8 cellular contexts compared by ENCODE assay signal in the genomic region with DNA sequence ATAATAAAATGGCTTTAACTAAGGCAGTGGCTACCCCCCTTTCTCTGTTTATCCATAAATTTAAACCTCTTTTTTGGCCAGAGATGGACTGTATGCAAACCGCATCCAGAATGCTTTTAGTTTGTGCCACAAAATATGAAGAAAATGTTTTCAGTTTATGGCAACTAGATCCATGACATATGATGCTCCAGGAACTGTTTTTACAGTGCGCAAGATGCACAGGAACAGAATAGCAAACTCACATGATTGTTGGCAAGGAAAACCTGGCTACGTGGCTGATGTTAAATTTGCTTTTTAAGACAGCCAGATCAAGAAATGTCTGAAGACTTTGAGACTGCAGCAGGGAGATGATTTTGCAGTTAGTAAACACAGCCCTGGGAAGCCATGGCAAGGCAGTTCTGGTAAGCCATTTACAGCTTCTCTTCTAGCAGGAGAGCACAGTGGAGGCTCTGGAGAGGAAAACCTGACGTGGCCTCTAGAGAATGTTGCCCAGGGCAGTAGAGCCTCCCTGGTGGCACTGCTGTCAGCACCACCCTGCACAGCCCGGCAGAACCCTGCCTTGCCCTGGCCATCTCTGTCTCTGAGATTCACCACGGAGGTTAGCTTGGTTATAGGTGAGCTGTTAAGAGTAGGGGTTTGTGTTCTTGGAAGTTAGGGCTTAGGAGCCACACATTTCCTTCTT.
DNase-seq lines count a peak whose midpoint lies in the region; TF ChIP-seq lines count a peak whose summit lies in the region.

No MANE protein-coding gene starts in this region.

- H3K9me3 ChIP-seq in Loucy (ENCODE audit: insufficient read depth, low read depth, low read length), result no peaks in the 10 kb centered on the region
- H3K9me3 ChIP-seq in testis, result no peaks in the 10 kb centered on the region

- peaks cover 97% of the 10 kb centered on the region for H3K79me2 ChIP-seq in Loucy (ENCODE audit: insufficient read depth, low read length)

- WGBS in testis, 2 donors, result 51 to 55% methylated on average over 6 of the region's 6 CpGs

- H3K4me3 ChIP-seq in Loucy (ENCODE audit: low read length, poor library complexity, severe bottlenecking) (peak overlapping the region; percentile 63), kidney epithelial cell (ENCODE audit: low read depth, low read length) (no peak overlapping the region), testis (peak overlapping the region; percentile 6 to 14)

- no peak for TF ChIP-seq CTCF in Loucy (conservative IDR thresholded peaks at IDR 0.05; ENCODE audit: low read length)
- no peak for TF ChIP-seq CTCF in kidney epithelial cell (IDR thresholded peaks at IDR 0.05; ENCODE audit: insufficient read depth, low read length, poor library complexity, severe bottlenecking)
- TF ChIP-seq CTCF in testis (IDR thresholded peaks at IDR 0.05), result no peak

- H3K4me1 ChIP-seq in Loucy (ENCODE audit: insufficient read depth, low read length, poor library complexity, severe bottlenecking), result peaks cover 28% of the 10 kb centered on the region
- H3K4me1 ChIP-seq in testis, result peaks cover 6% of the 10 kb centered on the region

- H3K27me3 ChIP-seq in Loucy (ENCODE audit: insufficient read depth, low read length, poor library complexity, severe bottlenecking) (no peaks in the 10 kb centered on the region), kidney epithelial cell (ENCODE audit: control insufficient read depth, insufficient read depth, low read length) (no peaks in the 10 kb centered on the region), testis (no peaks in the 10 kb centered on the region)

- no peak for TF ChIP-seq POLR2A in testis (IDR thresholded peaks at IDR 0.05)

- H3K4me2 ChIP-seq in Loucy (ENCODE audit: low read depth, low read length, poor library complexity, severe bottlenecking), result peak overlapping the region; percentile 80

- no peaks in the 10 kb centered on the region for H3K9me2 ChIP-seq in Loucy (replicated peaks; ENCODE audit: low read depth, low read length)

- no peak overlapping the region for H2AFZ ChIP-seq in Loucy (ENCODE audit: low read length)

- intact Hi-C loops in testis (cut with DNase I; ENCODE audit: low total_unique reads), result no loop called here

- no peaks in the 10 kb centered on the region for H3K36me3 ChIP-seq in Loucy (ENCODE audit: insufficient read depth, low read length)
- H3K36me3 ChIP-seq in kidney epithelial cell (ENCODE audit: control insufficient read depth, insufficient read depth, low read length), result no peaks in the 10 kb centered on the region
- H3K36me3 ChIP-seq in testis (ENCODE audit: low read depth, missing control alignments), result no peaks in the 10 kb centered on the region

- H3F3A ChIP-seq in Loucy (ENCODE audit: low read depth), result no peaks in the 10 kb centered on the region

- H3K27ac ChIP-seq in testis, result peak overlapping the region; percentile 6 to 22

- DNase-seq in A172 (ENCODE audit: low spot score) (peak; percentile 34), amniotic epithelial cell (ENCODE audit: low read depth) (peak; percentile 23), kidney epithelial cell (ENCODE audit: low read depth) (peak; percentile 1), testis (peak; percentile 26), NCI-H510A (lab: John Stamatoyannopoulos, UW) (no peak), NK-92 (lab: John Stamatoyannopoulos, UW; ENCODE audit: unreplicated experiment) (no peak), ecto neural progenitor cell (ENCODE audit: low spot score) (no peak)

- peaks cover 32% of the 10 kb centered on the region for H4K20me1 ChIP-seq in Loucy (ENCODE audit: insufficient read depth, low read length, poor library complexity, severe bottlenecking)

- H3K9ac ChIP-seq in Loucy (ENCODE audit: low read depth, low read length, poor library complexity, severe bottlenecking), result peak overlapping the region; percentile 9

Comparison
In these comparisons a context has a peak if more than half of its experiments do, and no peak if none do; other contexts are left out.
1. DNase-seq: peak in A172 (single experiment), amniotic epithelial cell (single experiment), kidney epithelial cell (single experiment) and testis (single experiment); none in NCI-H510A (single experiment), NK-92 (single experiment) and ecto neural progenitor cell (single experiment).